Comparison of ENCODE assay signal across 24 cellular contexts in genomic region chr16:22645868-22646267, GRCh38.
"Had no signal": no experiment of that assay in that cellular context is flagged by ENCODE, and none has a peak within 500 bp of the region (broad histone marks: within the 10 kb centered on the region; RNA-seq: fewer than 3 reads in every experiment).

No MANE protein-coding gene starts in this region.

- H3K4me3 Mint-ChIP-seq: mesothelial cell of epicardium, naive B cell had no signal

- H3K4me3 ChIP-seq: coronary artery, dorsolateral prefrontal cortex, esophagus squamous epithelium, gastrocnemius medialis, heart right ventricle, left lung, lower lobe of right lung, mucosa of descending colon had no signal

- H3K27ac ChIP-seq: coronary artery, dorsolateral prefrontal cortex, epithelial cell of prostate, esophagus squamous epithelium, gastrocnemius medialis, heart right ventricle, left lung, lower lobe of right lung had no signal

- ATAC-seq: esophagus mucosa, gastrocnemius medialis, heart right ventricle, left cardiac atrium, left lung, left ventricle myocardium superior, lower lobe of right lung, mucosa of descending colon had no signal

- H3K9me3 Mint-ChIP-seq: mesothelial cell of epicardium, naive B cell had no signal

- H3K4me1 Mint-ChIP-seq: mesothelial cell of epicardium, naive B cell had no signal

- H3K27ac Mint-ChIP-seq: mesothelial cell of epicardium, naive B cell had no signal

- DNase-seq: dermis blood vessel endothelial cell; dorsolateral prefrontal cortex; effector CD4-positive, alpha-beta T cell; effector memory CD4-positive, alpha-beta T cell; erythroblast; esophagus squamous epithelium; foreskin fibroblast; foreskin melanocyte; gastrocnemius medialis; glutamatergic neuron; head of caudate nucleus; heart right ventricle; hippocampal formation; left cardiac atrium; left lung; left ventricle myocardium superior; lower lobe of right lung; mesenchymal stem cell; mucosa of descending colon; naive B cell had no signal

- H3K4me1 ChIP-seq: esophagus squamous epithelium, gastrocnemius medialis, heart right ventricle, left lung, lower lobe of right lung had no signal

- H3K36me3 Mint-ChIP-seq: mesothelial cell of epicardium, naive B cell had no signal

- H3K9me3 ChIP-seq: esophagus squamous epithelium, gastrocnemius medialis, left lung, lower lobe of right lung, mucosa of descending colon had no signal

- H3K27me3 Mint-ChIP-seq: naive B cell had no signal

- H3K36me3 ChIP-seq: esophagus squamous epithelium, gastrocnemius medialis, heart right ventricle, left lung, lower lobe of right lung had no signal
